13 cellular contexts compared by ENCODE assay signal in the genomic region with DNA sequence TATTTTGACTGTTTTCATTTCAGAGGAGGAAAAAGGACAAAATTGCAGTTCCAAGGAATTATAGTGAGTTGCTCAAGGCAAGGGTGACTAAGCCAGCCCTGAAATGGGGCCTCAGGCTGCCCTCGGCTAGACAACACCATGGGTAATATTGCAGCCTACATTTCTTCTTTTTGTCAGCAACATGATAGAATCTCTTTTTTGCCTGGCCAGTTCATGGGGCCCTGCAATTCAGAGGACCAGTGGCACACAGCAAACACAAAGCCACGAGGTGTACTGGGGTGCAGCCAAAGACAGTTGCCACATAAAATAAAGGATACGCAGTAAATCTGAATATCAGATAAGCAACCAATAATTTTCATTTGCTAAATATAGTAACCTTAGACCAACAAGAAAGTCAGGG. TPM values are rescaled to one million over a fixed set of nuclear protein-coding genes. Genes with fewer than 3 reads are reported as not detected.
DNase-seq lines count a peak whose midpoint lies in the region; FAIRE-seq and TF ChIP-seq lines count a peak whose summit lies in the region.
"Had no signal": no experiment of that assay in that cellular context is flagged by ENCODE, and none has a peak within 500 bp of the region (broad histone marks: within the 10 kb centered on the region; RNA-seq: fewer than 3 reads in every experiment).

No MANE protein-coding gene starts in this region.

- peaks cover 9% of the 10 kb centered on the region for H3K79me2 ChIP-seq in mesendoderm (ENCODE audit: control insufficient read depth, insufficient read depth, low read length)

- WGBS in mesendoderm (ENCODE audit: extremely low coverage, insufficient coverage, low lambda C conversion rate): no CpG with 5 or more reads among the region's 3 CpGs

- no peak overlapping the region for H2BK15ac ChIP-seq in mesendoderm (replicated peaks; ENCODE audit: low read depth)

- peak overlapping the region; percentile 6 for H3K56ac ChIP-seq in mesendoderm (ENCODE audit: low read length)

- no peak overlapping the region for H4K8ac ChIP-seq in mesendoderm (ENCODE audit: low read depth, low read length)

- no peaks in the 10 kb centered on the region for H3K4me1 ChIP-seq in mesendoderm (ENCODE audit: control insufficient read depth, low read depth, low read length)
- H3K4me1 ChIP-seq: BE2C had no signal

- H3K27ac ChIP-seq in mesendoderm (ENCODE audit: low read depth, low read length): no peak overlapping the region

- H3K4me2 ChIP-seq in mesendoderm (ENCODE audit: low read length): no peak overlapping the region

- FAIRE-seq in bronchial epithelial cell (lab: Jason Lieb, UNC): no peak

- H2BK120ac ChIP-seq in mesendoderm (ENCODE audit: low read depth, low read length): no peak overlapping the region

- DNase-seq in AG08395 (ENCODE audit: low spot score): peak; percentile 74
- DNase-seq in M059J (ENCODE audit: low read depth): peak; percentile 77
- peak; percentile 46 for DNase-seq in bronchial epithelial cell (ENCODE audit: low read depth)
- no peak for DNase-seq in mesendoderm
- no peak for DNase-seq in HuH-7.5 (ENCODE audit: low spot score)
- DNase-seq in cerebellum (ENCODE audit: low spot score): no peak
- DNase-seq in HK-2 (ENCODE audit: unreplicated experiment): no peak
- no peak for DNase-seq in KG1 (lab: John Stamatoyannopoulos, UW)
- DNase-seq: BE2C; NCI-H2081; stimulated activated CD4-positive, alpha-beta T cell treated with anti-CD3 and anti-CD28 coated beads, Interleukin-1b, Interleukin-23, amount 100 ng/mL, for 48 hours; stimulated activated naive CD8-positive, alpha-beta T cell treated with anti-CD3 and anti-CD28 coated beads, Interleukin-15, Interleukin-2, amounts not matched to agents 100 U/mL and 50 U/mL, for 24 hours had no signal

- no peak overlapping the region for H2AK5ac ChIP-seq in mesendoderm (ENCODE audit: low read length)

- TF ChIP-seq CTCF in bronchial epithelial cell (IDR thresholded peaks at IDR 0.05; ENCODE audit: insufficient read depth, low read length, severe bottlenecking): no peak

- no peak overlapping the region for H4K5ac ChIP-seq in mesendoderm (ENCODE audit: low read length)

- H2BK5ac ChIP-seq in mesendoderm (ENCODE audit: low read length): no peak overlapping the region

- H3K27me3 ChIP-seq in bronchial epithelial cell (ENCODE audit: control insufficient read depth, insufficient read depth, low read length) (no peaks in the 10 kb centered on the region), mesendoderm (ENCODE audit: insufficient read depth, low read length, poor library complexity) (no peaks in the 10 kb centered on the region)
- H3K27me3 ChIP-seq: BE2C had no signal

- H3K18ac ChIP-seq in mesendoderm (ENCODE audit: low read length): peak overlapping the region; percentile 70

- H3K36me3 ChIP-seq in bronchial epithelial cell (ENCODE audit: control insufficient read depth, insufficient read depth, low read length) (no peaks in the 10 kb centered on the region), mesendoderm (ENCODE audit: control insufficient read depth, insufficient read depth, low read length) (no peaks in the 10 kb centered on the region)
- H3K36me3 ChIP-seq: BE2C had no signal

- H3K4me3 ChIP-seq in bronchial epithelial cell (ENCODE audit: low read depth, low read length) (no peak overlapping the region), mesendoderm (ENCODE audit: low read length) (no peak overlapping the region)
- H3K4me3 ChIP-seq: coronary artery had no signal

- H3K4ac ChIP-seq in mesendoderm (ENCODE audit: low read depth, low read length): no peak overlapping the region

- no peak overlapping the region for H3K9ac ChIP-seq in mesendoderm (ENCODE audit: low read length)

- H3K79me1 ChIP-seq in mesendoderm (ENCODE audit: low read length): peaks cover 1% of the 10 kb centered on the region

- no peak overlapping the region for H3K23ac ChIP-seq in mesendoderm (ENCODE audit: low read length)

RNA-seq across cellular contexts. Expression of a gene that starts 41.8 kb away (rescaled TPM):
- total RNA-seq in M059J (2014; rRNA removed; shearing (Covaris generic)): 11.2 and 18.0 TPM in 2 replicates
- total RNA-seq in bronchial epithelial cell: 35.0 and 42.9 TPM in 2 replicates
- polyA plus RNA-seq in mesendoderm (2013, experiment 1 of 2): 50.9 TPM
- polyA plus RNA-seq in mesendoderm (2013, experiment 2 of 2): 51.8 TPM
- 1.8 TPM for total RNA-seq in cerebellum

Comparison
In these comparisons a context has a peak if more than half of its experiments do, and no peak if none do; other contexts are left out.
1. DNase-seq: peak in AG08395 (single experiment), M059J (single experiment) and bronchial epithelial cell (single experiment); none in mesendoderm (single experiment), HuH-7.5 (single experiment), cerebellum (single experiment), HK-2 (single experiment) and KG1 (single experiment).